In genomic region chr14:20757963-20758362, GRCh38 we compare ENCODE assay signal across 11 cellular contexts. TPM values are rescaled to one million over a fixed set of nuclear protein-coding genes. Genes with fewer than 3 reads are reported as not detected.
DNase-seq lines count a peak whose midpoint lies in the region; ATAC-seq, FAIRE-seq and TF ChIP-seq lines count a peak whose summit lies in the region.
"Had no signal": no experiment of that assay in that cellular context is flagged by ENCODE, and none has a peak within 500 bp of the region (broad histone marks: within the 10 kb centered on the region; RNA-seq: fewer than 3 reads in every experiment).

No MANE protein-coding gene starts in this region.

- H3K79me2 ChIP-seq in GM12878 (ENCODE audit: control insufficient read depth, insufficient read depth, low read length) = no peaks in the 10 kb centered on the region

- no peaks in the 10 kb centered on the region for H4K20me1 ChIP-seq in GM12878 (ENCODE audit: control insufficient read depth, insufficient read depth)

- in situ Hi-C loops in GM12878 (cut with MboI) = no loop called here

- FAIRE-seq in GM12878 (lab: Jason Lieb, UNC) (no peak), urothelium cell line (lab: Jason Lieb, UNC) (no peak)
- FAIRE-seq: bronchial epithelial cell had no signal

- SMC1A ChIA-PET in GM12878 (lab: Charles Lee; ENCODE audit: uncharacterized antibody, unreplicated experiment) = interaction anchor here (0.6 to 3.5 kb wide), 12 partner anchors 23 to 416 kb away, joined by 3 to 15 read pairs (median 4); partner anchors contain the start of gene RNASE6

- H3K9me3 ChIP-seq in GM12878 (replicated peaks; ENCODE audit: control insufficient read depth, insufficient read depth, low read length) = no peaks in the 10 kb centered on the region; the same call in 2 of the 3 replicates

- BruUV-seq in GM12878 (replicated peaks; lab: Mats Ljungman, UMichigan) = no TSS peak

- ATAC-seq in GM12878 (peak; percentile 74), GM18858 (IDR thresholded peaks at IDR 0.05; ENCODE audit: unreplicated experiment) (no peak), esophagus mucosa (no peak)
- ATAC-seq: left lobe of liver had no signal

- no peak for TF ChIP-seq EP300 in GM12878 (IDR thresholded peaks at IDR 0.05; ENCODE audit: borderline replicate concordance in 1 of 2, control insufficient read depth in 1 of 2, low read depth in 2 of 2, low read length in 2 of 2)

- RAD21 ChIA-PET in GM12878 (lab: Charles Lee; ENCODE audit: unreplicated experiment) = interaction anchor here (0.6 to 1.5 kb wide), 9 partner anchors 23 to 383 kb away, joined by 3 to 10 read pairs (median 4); partner anchors contain the start of gene RNASE6

- H3K4me2 ChIP-seq in GM12878 (ENCODE audit: control insufficient read depth, insufficient read depth) = no peak overlapping the region

- DNase-seq in NB4 (ENCODE audit: low read depth) = peak; percentile 35
- DNase-seq in GM12878 (ENCODE audit: low read depth, low spot score) = no peak
- no peak for DNase-seq in neural crest cell (ENCODE audit: low read depth, low spot score)
- no peak for DNase-seq in urothelium cell line (ENCODE audit: low spot score)
- no peak for DNase-seq in islet precursor cell

- H3K27me3 Mint-ChIP-seq in neural crest cell (ENCODE audit: low read depth) = no peaks in the 10 kb centered on the region

- intact Hi-C loops in GM12878 (cut with micrococcal nuclease; ENCODE audit: unreplicated experiment) = loop anchor here (1.0 to 5.0 kb wide), 2 partner anchors 61 to 97 kb away; no protein-coding TSS in a partner anchor

- H3K36me3 Mint-ChIP-seq in neural crest cell (ENCODE audit: low read depth) = peaks cover 4% of the 10 kb centered on the region

- no peak overlapping the region for H2AFZ ChIP-seq in GM12878 (ENCODE audit: control insufficient read depth, low read depth, low read length)

- TF ChIP-seq RAD21 in GM12878 (IDR thresholded peaks at IDR 0.05; ENCODE audit: insufficient read depth, low read depth, low read length) = peak; percentile 75

- H3K4me1 ChIP-seq in GM12878 (ENCODE audit: control insufficient read depth, insufficient read depth, low read length) = no peaks in the 10 kb centered on the region

- POLR2A ChIA-PET in GM12878 (lab: Charles Lee) = no interaction called here

- H3K36me3 ChIP-seq in GM12878 (ENCODE audit: control insufficient read depth in 2 of 2, insufficient read depth in 2 of 2, low read length in 1 of 2) = no peaks in the 10 kb centered on the region

- CTCF ChIA-PET in GM12878 (lab: Yijun Ruan, JAX) = interaction anchor here (0.5 to 2.7 kb wide), 26 partner anchors 9 to 286 kb away, joined by 3 to 21 read pairs (median 4); partner anchors contain the start of gene RNASE6

- H3K27ac Mint-ChIP-seq in neural crest cell (ENCODE audit: unreplicated experiment) = no peak overlapping the region

- no peaks in the 10 kb centered on the region for H3K27me3 ChIP-seq in GM12878 (replicated peaks in 1 of 2; ENCODE audit: control insufficient read depth in 2 of 2, insufficient read depth in 2 of 2, low read length in 1 of 2)

- no peak overlapping the region for H3K27ac ChIP-seq in GM12878 (ENCODE audit: control insufficient read depth, insufficient read depth)

- H3K4me3 ChIP-seq in NB4 (ENCODE audit: low read depth, low read length) = no peak overlapping the region
- H3K4me3 ChIP-seq in GM12878 = no peak overlapping the region

- H3K9ac ChIP-seq in GM12878 (ENCODE audit: control insufficient read depth, insufficient read depth, low read length) = no peak overlapping the region

- 1% methylated on average over 4 of the region's 4 CpGs for WGBS in GM12878 (ENCODE audit: insufficient coverage, insufficient replicate concordance, low lambda C conversion rate, missing lambda C conversion rate)

- H3K4me3 Mint-ChIP-seq in neural crest cell = no peak overlapping the region

- TF ChIP-seq CTCF in GM12873 (IDR thresholded peaks at IDR 0.05; ENCODE audit: insufficient read depth, low read depth, low read length, missing control alignments) (peak; percentile 61), NB4 (IDR thresholded peaks at IDR 0.05; ENCODE audit: low read depth, low read length) (peak; percentile 52), GM12878 (IDR thresholded peaks at IDR 0.05 in 2 of 3, conservative IDR thresholded peaks at IDR 0.05 in 1 of 3; ENCODE audit: control insufficient read depth in 2 of 3, extremely low read depth in 1 of 3, insufficient read depth in 1 of 3, low read depth in 3 of 3, low read length in 3 of 3) (peak; percentile 43 to 62 (median 54); a peak in 5 of 6 replicates), neural crest cell (conservative IDR thresholded peaks at IDR 0.05) (peak; percentile 30)

- H3K9me3 Mint-ChIP-seq in neural crest cell = no peaks in the 10 kb centered on the region

- H3K4me1 Mint-ChIP-seq in neural crest cell = peaks cover 15% of the 10 kb centered on the region

- TF ChIP-seq POLR2A in NB4 (IDR thresholded peaks at IDR 0.05; ENCODE audit: extremely low read depth, insufficient read length) (no peak), GM12878 (IDR thresholded peaks at IDR 0.05; ENCODE audit: low read depth, low read length) (no peak)

RNA-seq across cellular contexts. Expression of gene EDDM3B, which starts 10.2 kb away (rescaled TPM):
- total RNA-seq in GM12878 (2013; cell fraction: nucleolus; rRNA removed) = not detected in 2 replicates
- total RNA-seq in GM12878 (2014; rRNA removed) = not detected in 2 replicates
- total RNA-seq in GM12878 (2014; rRNA removed; fragmentation: Illumina TruSeq; extraction: Trizol) = not detected in 2 replicates
- total RNA-seq in GM12878 (2021) = not detected in 2 replicates
- polyA plus RNA-seq in GM12878 (2011; ENCODE audit: low read depth) = not detected
- polyA plus RNA-seq in GM12878 (2011; rRNA removed) = not detected in 2 replicates
- not detected in 2 replicates for polyA plus RNA-seq in GM12878 (2011; cell fraction: cytosol; rRNA removed)
- polyA plus RNA-seq in GM12878 (2011; cell fraction: nucleus; rRNA removed) = not detected in 2 replicates
- polyA plus RNA-seq in GM12878 (2012) = not detected in 2 replicates
- not detected in 2 replicates for polyA plus RNA-seq in GM12878 (2014; fragmentation: Illumina TruSeq; extraction: Trizol)
- polyA plus RNA-seq in GM12878 (2014; fragmentation: Nextera tagmentation; extraction: Ambion mirVana) = not detected
- not detected in 2 replicates for polyA plus RNA-seq in GM12878 (2014; rRNA removed)
- polyA plus RNA-seq in GM12878 (2016; fragmentation: Nextera tagmentation; extraction: Ambion mirVana) = not detected
- polyA minus RNA-seq in GM12878 (2011; rRNA and poly(A)+ RNA removed) = not detected in 2 replicates
- polyA minus RNA-seq in GM12878 (2011; cell fraction: cytosol; rRNA and poly(A)+ RNA removed) = not detected in 2 replicates
- polyA minus RNA-seq in GM12878 (2011; cell fraction: nucleus; rRNA and poly(A)+ RNA removed) = not detected in 2 replicates
- not detected in 2 replicates for total RNA-seq in neural crest cell
- total RNA-seq in esophagus mucosa = not detected
- total RNA-seq: bronchial epithelial cell; left lobe of liver; T-helper 1 cell treated with Interleukin-12 subunit alpha and Interleukin-12 subunit beta and Interleukin-4 antibody, amounts not matched to agents 30 ng/mL and 1 ng/mL, for 36 hours had no signal

RNA-seq across cellular contexts. Expression of gene EDDM3A, which starts 12.3 kb away (rescaled TPM):
- total RNA-seq in GM12878 (2013; cell fraction: nucleolus; rRNA removed) = not detected in 2 replicates
- total RNA-seq in GM12878 (2014; rRNA removed) (not detected in 2 replicates), GM12878 (2014; rRNA removed; fragmentation: Illumina TruSeq; extraction: Trizol) (not detected in 2 replicates), GM12878 (2021) (not detected in 2 replicates), neural crest cell (not detected in 2 replicates), esophagus mucosa (not detected)
- polyA plus RNA-seq in GM12878 (2011; ENCODE audit: low read depth) = not detected
- polyA plus RNA-seq in GM12878 (2011; rRNA removed) (not detected in 2 replicates), GM12878 (2014; fragmentation: Illumina TruSeq; extraction: Trizol) (not detected in 2 replicates), GM12878 (2014; fragmentation: Nextera tagmentation; extraction: Ambion mirVana) (not detected), GM12878 (2014; rRNA removed) (not detected in 2 replicates), GM12878 (2016; fragmentation: Nextera tagmentation; extraction: Ambion mirVana) (not detected)
- not detected in 2 replicates for polyA plus RNA-seq in GM12878 (2011; cell fraction: cytosol; rRNA removed)
- polyA plus RNA-seq in GM12878 (2011; cell fraction: nucleus; rRNA removed) = not detected in 2 replicates
- polyA plus RNA-seq in GM12878 (2012) = not detected in 2 replicates
- polyA minus RNA-seq in GM12878 (2011; rRNA and poly(A)+ RNA removed) = not detected in 2 replicates
- not detected in 2 replicates for polyA minus RNA-seq in GM12878 (2011; cell fraction: cytosol; rRNA and poly(A)+ RNA removed)
- polyA minus RNA-seq in GM12878 (2011; cell fraction: nucleus; rRNA and poly(A)+ RNA removed) = not detected in 2 replicates
- total RNA-seq: bronchial epithelial cell; left lobe of liver; T-helper 1 cell treated with Interleukin-12 subunit alpha and Interleukin-12 subunit beta and Interleukin-4 antibody, amounts not matched to agents 30 ng/mL and 1 ng/mL, for 36 hours had no signal

RNA-seq across cellular contexts. Expression of gene RNASE6, which starts 23.1 kb away (rescaled TPM):
- total RNA-seq in GM12878 (2013; cell fraction: nucleolus; rRNA removed) = 21.3 and 22.8 TPM in 2 replicates
- total RNA-seq in GM12878 (2014; rRNA removed) = 34.6 and 44.3 TPM in 2 replicates
- 28.7 and 30.8 TPM in 2 replicates for total RNA-seq in GM12878 (2014; rRNA removed; fragmentation: Illumina TruSeq; extraction: Trizol)
- total RNA-seq in GM12878 (2021) = 16.5 and 18.9 TPM in 2 replicates
- 39.8 TPM for polyA plus RNA-seq in GM12878 (2011; ENCODE audit: low read depth)
- 19.7 and 20.2 TPM in 2 replicates for polyA plus RNA-seq in GM12878 (2011; rRNA removed)
- 14.2 and 15.2 TPM in 2 replicates for polyA plus RNA-seq in GM12878 (2011; cell fraction: cytosol; rRNA removed)
- polyA plus RNA-seq in GM12878 (2011; cell fraction: nucleus; rRNA removed) = 4.9 and 7.6 TPM in 2 replicates
- polyA plus RNA-seq in GM12878 (2012) = 26.1 and 27.0 TPM in 2 replicates
- 47.0 and 61.9 TPM in 2 replicates for polyA plus RNA-seq in GM12878 (2014; fragmentation: Illumina TruSeq; extraction: Trizol)
- polyA plus RNA-seq in GM12878 (2014; fragmentation: Nextera tagmentation; extraction: Ambion mirVana) = 10 to 100 TPM; 52.4 to 65.3 TPM
- 28.4 and 31.7 TPM in 2 replicates for polyA plus RNA-seq in GM12878 (2014; rRNA removed)
- 10 to 100 TPM; 13.0 to 14.8 TPM for polyA plus RNA-seq in GM12878 (2016; fragmentation: Nextera tagmentation; extraction: Ambion mirVana)
- 9.4 and 11.5 TPM in 2 replicates for polyA minus RNA-seq in GM12878 (2011; rRNA and poly(A)+ RNA removed)
- polyA minus RNA-seq in GM12878 (2011; cell fraction: cytosol; rRNA and poly(A)+ RNA removed) = 3.0 and 3.5 TPM in 2 replicates
- 3.9 and 4.6 TPM in 2 replicates for polyA minus RNA-seq in GM12878 (2011; cell fraction: nucleus; rRNA and poly(A)+ RNA removed)
- total RNA-seq in neural crest cell = 0.23 TPM in 1 of 2 replicates, not detected in the other
- 0.40 TPM for total RNA-seq in esophagus mucosa
- total RNA-seq: bronchial epithelial cell had no signal

RNA-seq across cellular contexts. Expression of gene RNASE1, which starts 44.7 kb away (rescaled TPM):
- not detected in 2 replicates for total RNA-seq in GM12878 (2013; cell fraction: nucleolus; rRNA removed)
- total RNA-seq in GM12878 (2014; rRNA removed) (not detected in 2 replicates), GM12878 (2014; rRNA removed; fragmentation: Illumina TruSeq; extraction: Trizol) (not detected in 2 replicates), GM12878 (2021) (0.40 and 0.72 TPM in 2 replicates), neural crest cell (6.4 and 9.7 TPM in 2 replicates), esophagus mucosa (8.6 TPM)
- polyA plus RNA-seq in GM12878 (2011; ENCODE audit: low read depth) = not detected
- polyA plus RNA-seq in GM12878 (2011; rRNA removed) (not detected in 2 replicates), GM12878 (2014; fragmentation: Illumina TruSeq; extraction: Trizol) (not detected in 2 replicates), GM12878 (2014; fragmentation: Nextera tagmentation; extraction: Ambion mirVana) (under 1 TPM in 1 of 2 experiments, not detected in 1; 0.11 TPM), GM12878 (2014; rRNA removed) (0.27 and 0.38 TPM in 2 replicates), GM12878 (2016; fragmentation: Nextera tagmentation; extraction: Ambion mirVana) (not detected)
- polyA plus RNA-seq in GM12878 (2011; cell fraction: cytosol; rRNA removed) = not detected in 2 replicates
- not detected in 2 replicates for polyA plus RNA-seq in GM12878 (2011; cell fraction: nucleus; rRNA removed)
- polyA plus RNA-seq in GM12878 (2012) = not detected in 2 replicates
- polyA minus RNA-seq in GM12878 (2011; rRNA and poly(A)+ RNA removed) = not detected in 2 replicates
- polyA minus RNA-seq in GM12878 (2011; cell fraction: cytosol; rRNA and poly(A)+ RNA removed) = not detected in 2 replicates
- polyA minus RNA-seq in GM12878 (2011; cell fraction: nucleus; rRNA and poly(A)+ RNA removed) = not detected in 2 replicates
- total RNA-seq: bronchial epithelial cell; T-helper 1 cell treated with Interleukin-12 subunit alpha and Interleukin-12 subunit beta and Interleukin-4 antibody, amounts not matched to agents 30 ng/mL and 1 ng/mL, for 36 hours had no signal

Comparison
In these comparisons a context has a peak if more than half of its experiments do, and no peak if none do; other contexts are left out.
1. RNA of gene RNASE6, which starts 23.1 kb away (total RNA-seq): 16.5 to 44.3 TPM in GM12878; 0.40 TPM in esophagus mucosa (single experiment) and 0.23 TPM in neural crest cell; every median in the first group is over 10 times any median in the second.
2. Peak in every context shown above with its lines, with median percentiles within 50 percentile points of each other: CTCF ChIP-seq.